ENCODE assay signal across 8 cellular contexts in the genomic region with DNA sequence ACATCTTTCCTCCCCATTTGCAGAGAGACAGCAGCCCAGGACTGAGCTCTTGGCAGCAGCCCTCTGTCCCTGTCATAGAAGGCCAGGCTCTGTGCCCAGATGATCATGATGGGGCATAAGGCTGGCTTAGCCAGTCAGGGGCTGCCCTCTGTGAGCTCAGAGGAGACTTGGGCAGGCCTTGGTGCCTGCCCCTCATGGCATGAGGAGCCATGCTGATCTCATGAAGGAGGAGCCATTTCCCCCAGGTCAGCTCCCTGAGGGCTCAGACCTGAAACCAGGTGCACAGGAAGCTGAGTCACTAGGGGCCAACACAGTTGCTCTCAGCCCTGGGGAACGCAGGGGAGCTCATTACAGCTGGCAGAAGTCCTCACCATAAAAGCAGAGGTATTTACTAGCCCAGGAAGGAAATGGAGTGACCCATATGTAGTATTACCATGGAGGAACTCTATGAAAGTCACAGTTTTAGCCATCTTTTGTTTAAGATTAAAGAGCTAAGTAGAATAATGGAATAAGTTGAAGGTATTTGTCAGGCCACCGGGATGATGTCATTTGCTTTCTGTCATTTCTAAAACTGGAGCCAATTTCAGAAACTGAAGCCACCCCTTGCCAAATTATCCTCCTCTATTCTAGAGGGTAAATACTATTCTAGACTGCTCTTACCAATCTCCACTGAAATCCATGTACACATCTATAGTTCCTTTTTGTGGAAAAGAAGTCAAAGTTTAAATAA.
DNase-seq lines count a peak whose midpoint lies in the region; ATAC-seq and TF ChIP-seq lines count a peak whose summit lies in the region.

No MANE protein-coding gene starts in this region.

- no peak overlapping the region for H3K27ac Mint-ChIP-seq in WTC11

- DNase-seq in left cardiac atrium (peak; percentile 32), WTC11 (ENCODE audit: low spot score) (no peak), AG08396 (ENCODE audit: low spot score) (no peak), NCI-H2171 (lab: John Stamatoyannopoulos, UW) (no peak)
- no peak for DNase-seq in central memory CD4-positive, alpha-beta T cell

- H3K9me3 Mint-ChIP-seq in WTC11: no peaks in the 10 kb centered on the region

- no peaks in the 10 kb centered on the region for H3K36me3 Mint-ChIP-seq in WTC11

- CTCF ChIA-PET in WTC11 (lab: Charles Lee): interaction anchor here (1.0 to 1.6 kb wide), 2 partner anchors 125 to 321 kb away, joined by 3 to 7 read pairs; no protein-coding TSS in a partner anchor

- no peaks in the 10 kb centered on the region for H3K4me1 Mint-ChIP-seq in WTC11

- TF ChIP-seq CTCF in WTC11 (IDR thresholded peaks at IDR 0.05): no peak

- intact Hi-C loops in left cardiac atrium (cut with DNase I): no loop called here

- peak; percentile 77 for ATAC-seq in GM18508 (IDR thresholded peaks at IDR 0.05; ENCODE audit: insufficient read depth, unreplicated experiment)
- peak; percentile 96 for ATAC-seq in GM21423 (IDR thresholded peaks at IDR 0.05; ENCODE audit: unreplicated experiment)
- peak; percentile 95 for ATAC-seq in HG03460 (IDR thresholded peaks at IDR 0.05; ENCODE audit: unreplicated experiment)
- ATAC-seq in left cardiac atrium: peak; percentile 77 to 79
- no peak for ATAC-seq in WTC11

- H3K27me3 Mint-ChIP-seq in WTC11 (ENCODE audit: low read depth): no peaks in the 10 kb centered on the region; the same call in 1 of the 2 replicates

- POLR2A ChIA-PET in WTC11 (lab: Charles Lee): no interaction called here

- H3K4me3 Mint-ChIP-seq in WTC11: no peak overlapping the region

TF ChIP-seq in WTC11, 78 proteins besides CTCF, POLR2A, EP300 and RAD21 (continues in another document):
- TF ChIP-seq, protein P1, sequence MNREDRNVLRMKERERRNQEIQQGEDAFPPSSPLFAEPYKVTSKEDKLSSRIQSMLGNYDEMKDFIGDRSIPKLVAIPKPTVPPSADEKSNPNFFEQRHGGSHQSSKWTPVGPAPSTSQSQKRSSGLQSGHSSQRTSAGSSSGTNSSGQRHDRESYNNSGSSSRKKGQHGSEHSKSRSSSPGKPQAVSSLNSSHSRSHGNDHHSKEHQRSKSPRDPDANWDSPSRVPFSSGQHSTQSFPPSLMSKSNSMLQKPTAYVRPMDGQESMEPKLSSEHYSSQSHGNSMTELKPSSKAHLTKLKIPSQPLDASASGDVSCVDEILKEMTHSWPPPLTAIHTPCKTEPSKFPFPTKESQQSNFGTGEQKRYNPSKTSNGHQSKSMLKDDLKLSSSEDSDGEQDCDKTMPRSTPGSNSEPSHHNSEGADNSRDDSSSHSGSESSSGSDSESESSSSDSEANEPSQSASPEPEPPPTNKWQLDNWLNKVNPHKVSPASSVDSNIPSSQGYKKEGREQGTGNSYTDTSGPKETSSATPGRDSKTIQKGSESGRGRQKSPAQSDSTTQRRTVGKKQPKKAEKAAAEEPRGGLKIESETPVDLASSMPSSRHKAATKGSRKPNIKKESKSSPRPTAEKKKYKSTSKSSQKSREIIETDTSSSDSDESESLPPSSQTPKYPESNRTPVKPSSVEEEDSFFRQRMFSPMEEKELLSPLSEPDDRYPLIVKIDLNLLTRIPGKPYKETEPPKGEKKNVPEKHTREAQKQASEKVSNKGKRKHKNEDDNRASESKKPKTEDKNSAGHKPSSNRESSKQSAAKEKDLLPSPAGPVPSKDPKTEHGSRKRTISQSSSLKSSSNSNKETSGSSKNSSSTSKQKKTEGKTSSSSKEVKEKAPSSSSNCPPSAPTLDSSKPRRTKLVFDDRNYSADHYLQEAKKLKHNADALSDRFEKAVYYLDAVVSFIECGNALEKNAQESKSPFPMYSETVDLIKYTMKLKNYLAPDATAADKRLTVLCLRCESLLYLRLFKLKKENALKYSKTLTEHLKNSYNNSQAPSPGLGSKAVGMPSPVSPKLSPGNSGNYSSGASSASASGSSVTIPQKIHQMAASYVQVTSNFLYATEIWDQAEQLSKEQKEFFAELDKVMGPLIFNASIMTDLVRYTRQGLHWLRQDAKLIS (CRISPR knock-in tag; IDR thresholded peaks at IDR 0.05; ENCODE audit: borderline replicate concordance): no peak
- TF ChIP-seq JUN (CRISPR knock-in tag; IDR thresholded peaks at IDR 0.05): no peak
- no peak for TF ChIP-seq TEAD4 (CRISPR knock-in tag; IDR thresholded peaks at IDR 0.05)
- TF ChIP-seq, protein P2, sequence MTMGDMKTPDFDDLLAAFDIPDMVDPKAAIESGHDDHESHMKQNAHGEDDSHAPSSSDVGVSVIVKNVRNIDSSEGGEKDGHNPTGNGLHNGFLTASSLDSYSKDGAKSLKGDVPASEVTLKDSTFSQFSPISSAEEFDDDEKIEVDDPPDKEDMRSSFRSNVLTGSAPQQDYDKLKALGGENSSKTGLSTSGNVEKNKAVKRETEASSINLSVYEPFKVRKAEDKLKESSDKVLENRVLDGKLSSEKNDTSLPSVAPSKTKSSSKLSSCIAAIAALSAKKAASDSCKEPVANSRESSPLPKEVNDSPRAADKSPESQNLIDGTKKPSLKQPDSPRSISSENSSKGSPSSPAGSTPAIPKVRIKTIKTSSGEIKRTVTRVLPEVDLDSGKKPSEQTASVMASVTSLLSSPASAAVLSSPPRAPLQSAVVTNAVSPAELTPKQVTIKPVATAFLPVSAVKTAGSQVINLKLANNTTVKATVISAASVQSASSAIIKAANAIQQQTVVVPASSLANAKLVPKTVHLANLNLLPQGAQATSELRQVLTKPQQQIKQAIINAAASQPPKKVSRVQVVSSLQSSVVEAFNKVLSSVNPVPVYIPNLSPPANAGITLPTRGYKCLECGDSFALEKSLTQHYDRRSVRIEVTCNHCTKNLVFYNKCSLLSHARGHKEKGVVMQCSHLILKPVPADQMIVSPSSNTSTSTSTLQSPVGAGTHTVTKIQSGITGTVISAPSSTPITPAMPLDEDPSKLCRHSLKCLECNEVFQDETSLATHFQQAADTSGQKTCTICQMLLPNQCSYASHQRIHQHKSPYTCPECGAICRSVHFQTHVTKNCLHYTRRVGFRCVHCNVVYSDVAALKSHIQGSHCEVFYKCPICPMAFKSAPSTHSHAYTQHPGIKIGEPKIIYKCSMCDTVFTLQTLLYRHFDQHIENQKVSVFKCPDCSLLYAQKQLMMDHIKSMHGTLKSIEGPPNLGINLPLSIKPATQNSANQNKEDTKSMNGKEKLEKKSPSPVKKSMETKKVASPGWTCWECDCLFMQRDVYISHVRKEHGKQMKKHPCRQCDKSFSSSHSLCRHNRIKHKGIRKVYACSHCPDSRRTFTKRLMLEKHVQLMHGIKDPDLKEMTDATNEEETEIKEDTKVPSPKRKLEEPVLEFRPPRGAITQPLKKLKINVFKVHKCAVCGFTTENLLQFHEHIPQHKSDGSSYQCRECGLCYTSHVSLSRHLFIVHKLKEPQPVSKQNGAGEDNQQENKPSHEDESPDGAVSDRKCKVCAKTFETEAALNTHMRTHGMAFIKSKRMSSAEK (CRISPR knock-in tag; IDR thresholded peaks at IDR 0.05; ENCODE audit: borderline replicate concordance): no peak
- TF ChIP-seq, protein P3, sequence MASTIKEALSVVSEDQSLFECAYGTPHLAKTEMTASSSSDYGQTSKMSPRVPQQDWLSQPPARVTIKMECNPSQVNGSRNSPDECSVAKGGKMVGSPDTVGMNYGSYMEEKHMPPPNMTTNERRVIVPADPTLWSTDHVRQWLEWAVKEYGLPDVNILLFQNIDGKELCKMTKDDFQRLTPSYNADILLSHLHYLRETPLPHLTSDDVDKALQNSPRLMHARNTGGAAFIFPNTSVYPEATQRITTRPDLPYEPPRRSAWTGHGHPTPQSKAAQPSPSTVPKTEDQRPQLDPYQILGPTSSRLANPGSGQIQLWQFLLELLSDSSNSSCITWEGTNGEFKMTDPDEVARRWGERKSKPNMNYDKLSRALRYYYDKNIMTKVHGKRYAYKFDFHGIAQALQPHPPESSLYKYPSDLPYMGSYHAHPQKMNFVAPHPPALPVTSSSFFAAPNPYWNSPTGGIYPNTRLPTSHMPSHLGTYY (CRISPR knock-in tag; IDR thresholded peaks at IDR 0.05): no peak
- TF ChIP-seq, protein P4, sequence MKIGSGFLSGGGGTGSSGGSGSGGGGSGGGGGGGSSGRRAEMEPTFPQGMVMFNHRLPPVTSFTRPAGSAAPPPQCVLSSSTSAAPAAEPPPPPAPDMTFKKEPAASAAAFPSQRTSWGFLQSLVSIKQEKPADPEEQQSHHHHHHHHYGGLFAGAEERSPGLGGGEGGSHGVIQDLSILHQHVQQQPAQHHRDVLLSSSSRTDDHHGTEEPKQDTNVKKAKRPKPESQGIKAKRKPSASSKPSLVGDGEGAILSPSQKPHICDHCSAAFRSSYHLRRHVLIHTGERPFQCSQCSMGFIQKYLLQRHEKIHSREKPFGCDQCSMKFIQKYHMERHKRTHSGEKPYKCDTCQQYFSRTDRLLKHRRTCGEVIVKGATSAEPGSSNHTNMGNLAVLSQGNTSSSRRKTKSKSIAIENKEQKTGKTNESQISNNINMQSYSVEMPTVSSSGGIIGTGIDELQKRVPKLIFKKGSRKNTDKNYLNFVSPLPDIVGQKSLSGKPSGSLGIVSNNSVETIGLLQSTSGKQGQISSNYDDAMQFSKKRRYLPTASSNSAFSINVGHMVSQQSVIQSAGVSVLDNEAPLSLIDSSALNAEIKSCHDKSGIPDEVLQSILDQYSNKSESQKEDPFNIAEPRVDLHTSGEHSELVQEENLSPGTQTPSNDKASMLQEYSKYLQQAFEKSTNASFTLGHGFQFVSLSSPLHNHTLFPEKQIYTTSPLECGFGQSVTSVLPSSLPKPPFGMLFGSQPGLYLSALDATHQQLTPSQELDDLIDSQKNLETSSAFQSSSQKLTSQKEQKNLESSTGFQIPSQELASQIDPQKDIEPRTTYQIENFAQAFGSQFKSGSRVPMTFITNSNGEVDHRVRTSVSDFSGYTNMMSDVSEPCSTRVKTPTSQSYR (CRISPR knock-in tag; IDR thresholded peaks at IDR 0.05): no peak
- no peak for TF ChIP-seq SMAD3 (CRISPR knock-in tag; IDR thresholded peaks at IDR 0.05; ENCODE audit: borderline replicate concordance)
- TF ChIP-seq, protein P5, sequence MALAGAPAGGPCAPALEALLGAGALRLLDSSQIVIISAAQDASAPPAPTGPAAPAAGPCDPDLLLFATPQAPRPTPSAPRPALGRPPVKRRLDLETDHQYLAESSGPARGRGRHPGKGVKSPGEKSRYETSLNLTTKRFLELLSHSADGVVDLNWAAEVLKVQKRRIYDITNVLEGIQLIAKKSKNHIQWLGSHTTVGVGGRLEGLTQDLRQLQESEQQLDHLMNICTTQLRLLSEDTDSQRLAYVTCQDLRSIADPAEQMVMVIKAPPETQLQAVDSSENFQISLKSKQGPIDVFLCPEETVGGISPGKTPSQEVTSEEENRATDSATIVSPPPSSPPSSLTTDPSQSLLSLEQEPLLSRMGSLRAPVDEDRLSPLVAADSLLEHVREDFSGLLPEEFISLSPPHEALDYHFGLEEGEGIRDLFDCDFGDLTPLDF (CRISPR knock-in tag; IDR thresholded peaks at IDR 0.05): no peak
- TF ChIP-seq ZNF232 (CRISPR knock-in tag; IDR thresholded peaks at IDR 0.05): no peak
- no peak for TF ChIP-seq HMGA2 (CRISPR knock-in tag; IDR thresholded peaks at IDR 0.05)
